ENCODE assay signal across 10 cellular contexts in the genomic region with DNA sequence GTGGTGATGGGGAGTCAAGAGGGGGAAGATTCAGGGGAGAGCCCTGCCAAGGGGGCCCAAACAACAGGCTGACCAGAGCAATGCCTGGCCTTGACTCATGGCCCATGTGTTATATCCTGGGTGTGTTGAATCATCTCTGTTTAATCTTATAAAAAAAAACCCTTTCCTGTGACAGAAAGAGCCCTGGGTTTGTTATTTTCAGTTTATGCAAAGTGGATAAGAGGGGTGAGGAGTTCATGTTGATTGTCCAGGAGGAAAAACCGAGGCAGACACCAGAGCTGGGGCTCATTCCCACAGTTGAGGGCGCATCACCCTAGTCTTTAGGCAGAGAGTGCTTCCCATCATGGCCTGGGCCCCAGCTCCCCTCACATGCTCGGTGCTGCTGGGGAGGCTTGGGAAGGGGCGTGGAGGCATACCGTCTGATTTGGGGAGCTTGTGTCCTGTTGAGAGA. TPM values are rescaled to one million over a fixed set of nuclear protein-coding genes. Genes with fewer than 3 reads are reported as not detected.
DNase-seq lines count a peak whose midpoint lies in the region; FAIRE-seq and TF ChIP-seq lines count a peak whose summit lies in the region.
"Had no signal": no experiment of that assay in that cellular context is flagged by ENCODE, and none has a peak within 500 bp of the region (broad histone marks: within the 10 kb centered on the region; RNA-seq: fewer than 3 reads in every experiment).

No MANE protein-coding gene starts in this region.

- H3K79me1 ChIP-seq in neuronal stem cell (ENCODE audit: low read depth, low read length) = no peaks in the 10 kb centered on the region

- no peak overlapping the region for H2AFZ ChIP-seq in neuronal stem cell (ENCODE audit: low read length)

- H3K4ac ChIP-seq in neuronal stem cell (ENCODE audit: low read length) = no peak overlapping the region

- no peak overlapping the region for H3K9ac ChIP-seq in neuronal stem cell (ENCODE audit: low read depth, low read length, poor library complexity)

- no peaks in the 10 kb centered on the region for H3K36me3 ChIP-seq in neuronal stem cell (replicated peaks in 1 of 2; ENCODE audit: control insufficient read depth in 2 of 2, insufficient read depth in 2 of 2, low read length in 2 of 2)
- no peaks in the 10 kb centered on the region for H3K36me3 ChIP-seq in sigmoid colon
- no peaks in the 10 kb centered on the region for H3K36me3 ChIP-seq in stomach
- H3K36me3 ChIP-seq: tibial artery had no signal

- H3K9me3 ChIP-seq in neuronal stem cell (replicated peaks in 1 of 2; ENCODE audit: control insufficient read depth in 2 of 2, insufficient read depth in 1 of 2, low read depth in 1 of 2, low read length in 2 of 2) (peaks cover 0 to 2% of the 10 kb centered on the region in 2 donors), sigmoid colon (no peaks in the 10 kb centered on the region), stomach (no peaks in the 10 kb centered on the region)
- H3K9me3 ChIP-seq: tibial artery had no signal

- H4K91ac ChIP-seq in neuronal stem cell (ENCODE audit: low read depth, low read length, poor library complexity) = no peak overlapping the region

- H3K4me3 ChIP-seq in astrocyte of the spinal cord (ENCODE audit: low read depth, low read length) (no peak overlapping the region), neuronal stem cell (ENCODE audit: low read length in 2 of 2) (no peak overlapping the region), sigmoid colon (no peak overlapping the region), stomach (no peak overlapping the region)
- H3K4me3 ChIP-seq: tibial artery had no signal

- H3K4me1 ChIP-seq in neuronal stem cell (ENCODE audit: control insufficient read depth in 2 of 2, insufficient read depth in 1 of 2, low read depth in 1 of 2, low read length in 2 of 2) = peaks cover 0 to 2% of the 10 kb centered on the region in 2 donors
- H3K4me1 ChIP-seq in sigmoid colon = no peaks in the 10 kb centered on the region
- H3K4me1 ChIP-seq in stomach = peaks cover 0 to 15% (median 2%) of the 10 kb centered on the region in 4 donors
- H3K4me1 ChIP-seq: tibial artery had no signal

- H3K27me3 ChIP-seq in neuronal stem cell (ENCODE audit: control insufficient read depth in 3 of 3, insufficient read depth in 3 of 3, low read depth in 1 of 3, low read length in 3 of 3) = peaks cover 0 to 3% (median 0%) of the 10 kb centered on the region in 3 experiments
- no peaks in the 10 kb centered on the region for H3K27me3 ChIP-seq in sigmoid colon
- no peaks in the 10 kb centered on the region for H3K27me3 ChIP-seq in stomach

- peak overlapping the region; percentile 89 for H2BK12ac ChIP-seq in neuronal stem cell (ENCODE audit: low read length)

- H3K4me2 ChIP-seq in neuronal stem cell (ENCODE audit: insufficient read depth, low read length, poor library complexity, severe bottlenecking) = no peak overlapping the region

- H2BK15ac ChIP-seq in neuronal stem cell (ENCODE audit: low read length) = no peak overlapping the region

- TF ChIP-seq POLR2A in sigmoid colon (IDR thresholded peaks at IDR 0.05) (no peak), stomach (IDR thresholded peaks at IDR 0.05) (no peak)

- H2AK5ac ChIP-seq in neuronal stem cell (ENCODE audit: low read depth, low read length) = no peak overlapping the region

- intact Hi-C loops in sigmoid colon (cut with DNase I) = no loop called here
- intact Hi-C loops in stomach (cut with DNase I; ENCODE audit: low total_unique reads) = no loop called here

- H4K8ac ChIP-seq in neuronal stem cell (ENCODE audit: low read depth, low read length) = no peak overlapping the region

- no peak overlapping the region for H3K23ac ChIP-seq in neuronal stem cell (ENCODE audit: low read depth, low read length, poor library complexity)

- H3K18ac ChIP-seq in neuronal stem cell (ENCODE audit: low read length) = peak overlapping the region; percentile 74

- H2BK5ac ChIP-seq in neuronal stem cell (ENCODE audit: low read length) = no peak overlapping the region

- DNase-seq in EL (peak; percentile 79), HTR-8/SVneo (ENCODE audit: insufficient read length, low spot score) (peak; percentile 47), astrocyte of the spinal cord (ENCODE audit: low read depth, low spot score) (peak; percentile 52), neuronal stem cell (ENCODE audit: low spot score) (no peak), iPS-NIHi11 (ENCODE audit: low spot score) (no peak), sigmoid colon (no peak), stomach (no peak)
- DNase-seq: activated CD4-positive, alpha-beta T cell treated with anti-CD3 and anti-CD28 coated beads, Interleukin-2, amount 10 ng/mL, durations not matched to agents 7 days and 5 days; OCI-M1; tibial artery had no signal

- WGBS in neuronal stem cell (ENCODE audit: extremely low coverage in 2 of 2, insufficient read length in 2 of 2, insufficient replicate concordance in 1 of 2), 2 donors = no CpG with 5 or more reads among the region's 5 CpGs
- 88 to 92% methylated on average over 5 of the region's 5 CpGs for WGBS in sigmoid colon, 2 donors
- WGBS in stomach, 5 donors = 76 to 90% (median 88%) methylated on average over 5 of the region's 5 CpGs

- H3K14ac ChIP-seq in neuronal stem cell (ENCODE audit: low read length) = no peak overlapping the region

- in situ Hi-C loops in astrocyte of the spinal cord (cut with HindIII; ENCODE audit: low sequenced_read_pairs) = no loop called here

- no peak for FAIRE-seq in HTR-8/SVneo (lab: Jason Lieb, UNC)

- TF ChIP-seq EP300 in sigmoid colon (IDR thresholded peaks at IDR 0.05) (no peak), stomach (IDR thresholded peaks at IDR 0.05) (no peak)

- H2BK120ac ChIP-seq in neuronal stem cell (ENCODE audit: low read depth, low read length) = no peak overlapping the region

- TF ChIP-seq CTCF in astrocyte of the spinal cord (IDR thresholded peaks at IDR 0.05; ENCODE audit: low read depth, low read length) = no peak
- TF ChIP-seq CTCF in sigmoid colon (IDR thresholded peaks at IDR 0.05) = no peak
- no peak for TF ChIP-seq CTCF in stomach (IDR thresholded peaks at IDR 0.05)

- H3K27ac ChIP-seq in neuronal stem cell (replicated peaks; ENCODE audit: low read length) (no peak overlapping the region), sigmoid colon (no peak overlapping the region), stomach (no peak overlapping the region)
- H3K27ac ChIP-seq: tibial artery had no signal

RNA-seq across cellular contexts. Expression of a gene that starts 30.9 kb away (rescaled TPM):
- 0.07 TPM for polyA plus RNA-seq in neuronal stem cell (2013, experiment 1 of 2)
- 0.07 TPM for polyA plus RNA-seq in neuronal stem cell (2013, experiment 2 of 2)
- total RNA-seq in sigmoid colon (not detected), stomach (not detected)
- polyA plus RNA-seq in sigmoid colon (1 to 10 TPM in 1 of 3 donors, not detected in 2; 1.3 TPM), stomach (under 1 TPM in 1 of 3 donors, not detected in 2; 0.55 TPM)
- total RNA-seq: activated CD4-positive, alpha-beta T cell treated with anti-CD3 and anti-CD28 coated beads, Interleukin-2, amount 10 ng/mL, durations not matched to agents 7 days and 5 days had no signal

RNA-seq across cellular contexts. Expression of a gene that starts 43.5 kb away (rescaled TPM):
- polyA plus RNA-seq in neuronal stem cell (2013, experiment 1 of 2) = not detected
- not detected for polyA plus RNA-seq in neuronal stem cell (2013, experiment 2 of 2)
- total RNA-seq in sigmoid colon (1 to 10 TPM in 1 of 4 donors, under 1 TPM in 2, not detected in 1; 0.55 to 3.8 (median 0.66) TPM), stomach (10 to 100 TPM in 2 of 5 donors, 1 to 10 TPM in 3; 1.2 to 25.4 (median 7.6) TPM)
- polyA plus RNA-seq in sigmoid colon (10 to 100 TPM in 1 of 3 donors, 1 to 10 TPM in 2; 6.0 to 32.4 (median 8.5) TPM), stomach (10 to 100 TPM in 2 of 3 donors, 1 to 10 TPM in 1; 4.6 to 64.9 (median 38.2) TPM)
- total RNA-seq: activated CD4-positive, alpha-beta T cell treated with anti-CD3 and anti-CD28 coated beads, Interleukin-2, amount 10 ng/mL, durations not matched to agents 7 days and 5 days had no signal

Comparison
In these comparisons a context has a peak if more than half of its experiments do, and no peak if none do; other contexts are left out.
1. DNase-seq: peak in EL (single experiment), HTR-8/SVneo (single experiment) and astrocyte of the spinal cord (single experiment); none in neuronal stem cell (single experiment), iPS-NIHi11 (single experiment), sigmoid colon (single experiment) and stomach (single experiment).